Comparison of ENCODE assay signal across 16 cellular contexts in the genomic region with DNA sequence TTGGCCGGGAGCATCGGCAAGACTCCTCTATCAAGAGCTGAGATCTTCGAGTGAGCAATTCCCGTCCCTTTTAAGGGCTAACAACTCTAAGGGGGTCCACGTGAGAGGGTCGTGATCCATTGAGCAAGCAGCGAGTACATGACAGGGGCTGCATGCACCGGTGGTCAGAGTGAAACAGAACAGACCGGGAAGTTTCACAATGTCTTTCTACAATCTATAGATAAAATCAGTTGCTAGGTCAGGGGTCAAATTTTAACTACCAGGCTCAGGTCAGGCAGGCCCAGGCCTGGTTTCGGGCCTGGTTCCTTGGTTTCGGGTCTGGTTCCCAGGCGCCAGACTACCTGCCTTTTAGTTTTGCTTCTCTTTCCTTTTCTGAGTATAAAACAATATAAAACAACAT.
A peak's percentile ranks its signal among the peaks of the same experiment; 100 is the strongest.
DNase-seq lines count a peak whose midpoint lies in the region; ATAC-seq, FAIRE-seq and TF ChIP-seq lines count a peak whose summit lies in the region.
"Had no signal": no experiment of that assay in that cellular context is flagged by ENCODE, and none has a peak within 500 bp of the region (broad histone marks: within the 10 kb centered on the region; RNA-seq: fewer than 3 reads in every experiment).

No MANE protein-coding gene starts in this region.

- FAIRE-seq in D721Med (lab: Jason Lieb, UNC): no peak
- FAIRE-seq: GM12892, H54 had no signal

- H3K4me3 ChIP-seq in tibial artery: no peak overlapping the region
- H3K4me3 ChIP-seq: GM23248 had no signal

- H3K27ac ChIP-seq in tibial artery: no peak overlapping the region
- H3K27ac ChIP-seq: 22Rv1, GM23248 had no signal

- no peaks in the 10 kb centered on the region for H3K27me3 Mint-ChIP-seq in activated naive CD8-positive, alpha-beta T cell treated with anti-CD3 and anti-CD28 coated beads for 36 hours
- no peaks in the 10 kb centered on the region for H3K27me3 Mint-ChIP-seq in activated naive CD8-positive, alpha-beta T cell treated with anti-CD3 and anti-CD28 coated beads, Interleukin-2, amount 50 U/mL, for 24 hours
- no peaks in the 10 kb centered on the region for H3K27me3 Mint-ChIP-seq in neural crest cell (ENCODE audit: low read depth)
- H3K27me3 Mint-ChIP-seq: IgD-negative memory B cell had no signal

- no peaks in the 10 kb centered on the region for H3K36me3 ChIP-seq in tibial artery

- DNase-seq in activated naive CD8-positive, alpha-beta T cell treated with anti-CD3 and anti-CD28 coated beads for 36 hours: no peak
- DNase-seq in activated naive CD8-positive, alpha-beta T cell treated with anti-CD3 and anti-CD28 coated beads, Interleukin-2, amount 50 U/mL, for 24 hours: no peak
- DNase-seq in SK-N-DZ (ENCODE audit: low spot score) (peak; percentile 59), neural crest cell (ENCODE audit: low read depth, low spot score) (no peak), D721Med (ENCODE audit: insufficient read length, low spot score) (no peak), tibial artery (no peak)
- DNase-seq: CD8-positive, alpha-beta T cell; COR-L47; DMS53; GM23248 had no signal

- peak overlapping the region; percentile 11 for H3K27ac Mint-ChIP-seq in activated naive CD8-positive, alpha-beta T cell treated with anti-CD3 and anti-CD28 coated beads for 36 hours
- H3K27ac Mint-ChIP-seq in activated naive CD8-positive, alpha-beta T cell treated with anti-CD3 and anti-CD28 coated beads, Interleukin-2, amount 50 U/mL, for 24 hours: no peak overlapping the region
- peak overlapping the region; percentile 53 for H3K27ac Mint-ChIP-seq in neural crest cell (ENCODE audit: unreplicated experiment)
- H3K27ac Mint-ChIP-seq: CD14-positive monocyte; CD8-positive, alpha-beta T cell had no signal

- no peak for TF ChIP-seq CTCF in neural crest cell (conservative IDR thresholded peaks at IDR 0.05)
- TF ChIP-seq CTCF in D721Med (IDR thresholded peaks at IDR 0.05; ENCODE audit: insufficient read depth, missing control alignments): no peak
- no peak for TF ChIP-seq CTCF in tibial artery (IDR thresholded peaks at IDR 0.05)

- no peaks in the 10 kb centered on the region for H3K27me3 ChIP-seq in tibial artery

- peaks cover 0 to 6% (median 0%) of the 10 kb centered on the region in 4 donors for H3K4me1 ChIP-seq in tibial artery

- peaks cover 7% of the 10 kb centered on the region for H3K4me1 Mint-ChIP-seq in activated naive CD8-positive, alpha-beta T cell treated with anti-CD3 and anti-CD28 coated beads for 36 hours
- H3K4me1 Mint-ChIP-seq in activated naive CD8-positive, alpha-beta T cell treated with anti-CD3 and anti-CD28 coated beads, Interleukin-2, amount 50 U/mL, for 24 hours: peaks cover 7% of the 10 kb centered on the region
- peaks cover 16% of the 10 kb centered on the region for H3K4me1 Mint-ChIP-seq in neural crest cell

- no peaks in the 10 kb centered on the region for H3K9me3 Mint-ChIP-seq in activated naive CD8-positive, alpha-beta T cell treated with anti-CD3 and anti-CD28 coated beads for 36 hours
- peaks cover 4% of the 10 kb centered on the region for H3K9me3 Mint-ChIP-seq in activated naive CD8-positive, alpha-beta T cell treated with anti-CD3 and anti-CD28 coated beads, Interleukin-2, amount 50 U/mL, for 24 hours
- peaks cover 8% of the 10 kb centered on the region for H3K9me3 Mint-ChIP-seq in neural crest cell
- H3K9me3 Mint-ChIP-seq: CD8-positive, alpha-beta T cell had no signal

- no peak overlapping the region for H3K4me3 Mint-ChIP-seq in activated naive CD8-positive, alpha-beta T cell treated with anti-CD3 and anti-CD28 coated beads for 36 hours
- H3K4me3 Mint-ChIP-seq in activated naive CD8-positive, alpha-beta T cell treated with anti-CD3 and anti-CD28 coated beads, Interleukin-2, amount 50 U/mL, for 24 hours: no peak overlapping the region
- H3K4me3 Mint-ChIP-seq in neural crest cell: no peak overlapping the region
- H3K4me3 Mint-ChIP-seq: CD14-positive monocyte; CD8-positive, alpha-beta T cell; IgD-negative memory B cell had no signal

- H3K9me3 ChIP-seq in tibial artery: peaks cover 0 to 4% (median 3%) of the 10 kb centered on the region in 3 donors

- no peaks in the 10 kb centered on the region for H3K36me3 Mint-ChIP-seq in activated naive CD8-positive, alpha-beta T cell treated with anti-CD3 and anti-CD28 coated beads for 36 hours
- H3K36me3 Mint-ChIP-seq in activated naive CD8-positive, alpha-beta T cell treated with anti-CD3 and anti-CD28 coated beads, Interleukin-2, amount 50 U/mL, for 24 hours (ENCODE audit: low read depth): no peaks in the 10 kb centered on the region
- H3K36me3 Mint-ChIP-seq in neural crest cell (ENCODE audit: low read depth): no peaks in the 10 kb centered on the region
- H3K36me3 Mint-ChIP-seq: CD14-positive monocyte; CD8-positive, alpha-beta T cell; IgD-negative memory B cell had no signal

- intact Hi-C loops in tibial artery (cut with DNase I; ENCODE audit: low total_unique reads): loop anchor here (10.0 kb wide), 1 partner anchor 60 kb away; no protein-coding TSS in a partner anchor

- ATAC-seq in activated naive CD8-positive, alpha-beta T cell treated with anti-CD3 and anti-CD28 coated beads, Interleukin-2, amount 50 U/mL, for 24 hours: no peak
- ATAC-seq in GM19395 (IDR thresholded peaks at IDR 0.05; ENCODE audit: unreplicated experiment): no peak
- ATAC-seq: CD8-positive, alpha-beta T cell had no signal
